In genomic region chr4:20266215-20267082, GRCh38 we compare ENCODE assay signal across 17 cellular contexts. TPM values are rescaled to one million over a fixed set of nuclear protein-coding genes. Genes with fewer than 3 reads are reported as not detected.
DNase-seq lines count a peak whose midpoint lies in the region; ATAC-seq and TF ChIP-seq lines count a peak whose summit lies in the region.
"Had no signal": no experiment of that assay in that cellular context is flagged by ENCODE, and none has a peak within 500 bp of the region (broad histone marks: within the 10 kb centered on the region; RNA-seq: fewer than 3 reads in every experiment).

No MANE protein-coding gene starts in this region.

- H3F3A ChIP-seq in neural progenitor cell (ENCODE audit: low read depth): no peaks in the 10 kb centered on the region

- H3K4me3 ChIP-seq in AG10803 (ENCODE audit: low read length): no peak overlapping the region
- no peak overlapping the region for H3K4me3 ChIP-seq in fibroblast of lung (replicated peaks in 1 of 4; ENCODE audit: control extremely low read depth in 1 of 4, insufficient read depth in 1 of 4, low read depth in 3 of 4, low read length in 4 of 4)
- H3K4me3 ChIP-seq in neural progenitor cell: no peak overlapping the region
- H3K4me3 ChIP-seq: A549, GM12878, PC-9 had no signal

- H3K9ac ChIP-seq in fibroblast of lung (ENCODE audit: insufficient read depth, low read length) (no peak overlapping the region), neural progenitor cell (no peak overlapping the region)

- no peaks in the 10 kb centered on the region for H3K9me3 ChIP-seq in fibroblast of lung (ENCODE audit: control insufficient read depth, insufficient read depth, low read depth, low read length)
- H3K9me3 ChIP-seq in neural progenitor cell (ENCODE audit: low read depth): no peaks in the 10 kb centered on the region
- H3K9me3 ChIP-seq: A549 had no signal

- H4K20me1 ChIP-seq in fibroblast of lung (ENCODE audit: control insufficient read depth, extremely low read depth, insufficient read depth, low read length) (no peaks in the 10 kb centered on the region), neural progenitor cell (ENCODE audit: low read depth) (no peaks in the 10 kb centered on the region)

- H3K4me1 ChIP-seq in fibroblast of lung (ENCODE audit: control insufficient read depth, extremely low read depth, insufficient read depth, low read length) (no peaks in the 10 kb centered on the region), neural progenitor cell (peaks cover 17% of the 10 kb centered on the region)
- H3K4me1 ChIP-seq: A549 had no signal

- H3K4me2 ChIP-seq in fibroblast of lung (ENCODE audit: extremely low read depth, insufficient read depth, low read length) (no peak overlapping the region), neural progenitor cell (no peak overlapping the region)
- H3K4me2 ChIP-seq: A549, PC-9 had no signal

- H3K36me3 Mint-ChIP-seq in WTC11: no peaks in the 10 kb centered on the region
- H3K36me3 Mint-ChIP-seq in neural progenitor cell: peaks cover 22% of the 10 kb centered on the region
- peaks cover 18% of the 10 kb centered on the region for H3K36me3 Mint-ChIP-seq in mesothelial cell of epicardium
- H3K36me3 Mint-ChIP-seq: CD8-positive, alpha-beta memory T cell had no signal

- H3K27me3 Mint-ChIP-seq in WTC11 (ENCODE audit: low read depth) (no peaks in the 10 kb centered on the region), neural progenitor cell (ENCODE audit: insufficient read depth, low read depth) (no peaks in the 10 kb centered on the region), mesothelial cell of epicardium (ENCODE audit: low read depth) (no peaks in the 10 kb centered on the region)
- H3K27me3 Mint-ChIP-seq: activated B cell treated with CpG ODN at 0.5 μM for 24 hours; CD8-positive, alpha-beta memory T cell had no signal

- H3K79me2 ChIP-seq in fibroblast of lung (ENCODE audit: control insufficient read depth, insufficient read depth, low read length) (no peaks in the 10 kb centered on the region), neural progenitor cell (ENCODE audit: low read depth) (no peaks in the 10 kb centered on the region)

- H3K4me1 Mint-ChIP-seq in WTC11 (peaks cover 2% of the 10 kb centered on the region), neural progenitor cell (peaks cover 26% of the 10 kb centered on the region), mesothelial cell of epicardium (peaks cover 26% of the 10 kb centered on the region)
- H3K4me1 Mint-ChIP-seq: activated B cell treated with CpG ODN at 0.5 μM for 24 hours; CD8-positive, alpha-beta memory T cell had no signal

- H2AFZ ChIP-seq in fibroblast of lung (ENCODE audit: low read length) (no peak overlapping the region), neural progenitor cell (replicated peaks) (peak overlapping the region; percentile 59)
- H2AFZ ChIP-seq: PC-9 had no signal

- peak; percentile 18; the same call in 1 of the 2 replicates for ATAC-seq in WTC11
- ATAC-seq: A549, GM12878, HCT116 had no signal

- H3K27ac ChIP-seq in fibroblast of lung (ENCODE audit: insufficient read depth, low read length): no peak overlapping the region
- no peak overlapping the region for H3K27ac ChIP-seq in neural progenitor cell
- H3K27ac ChIP-seq: A549, PC-9 had no signal

- CTCF ChIA-PET in WTC11 (lab: Charles Lee): interaction anchor here (1.2 kb wide), 1 partner anchor 8 kb away, joined by 3 read pairs; no protein-coding TSS in a partner anchor

- H3K9me3 Mint-ChIP-seq in WTC11 (no peaks in the 10 kb centered on the region), neural progenitor cell (no peaks in the 10 kb centered on the region), mesothelial cell of epicardium (no peaks in the 10 kb centered on the region)
- H3K9me3 Mint-ChIP-seq: activated B cell treated with CpG ODN at 0.5 μM for 24 hours had no signal

- H3K36me3 ChIP-seq in fibroblast of lung (ENCODE audit: control insufficient read depth, insufficient read depth, low read length) (no peaks in the 10 kb centered on the region), neural progenitor cell (no peaks in the 10 kb centered on the region)

- H3K27ac Mint-ChIP-seq in WTC11: no peak overlapping the region; the same call in 1 of the 2 replicates
- peak overlapping the region; percentile 44 for H3K27ac Mint-ChIP-seq in neural progenitor cell
- H3K27ac Mint-ChIP-seq in mesothelial cell of epicardium: no peak overlapping the region
- H3K27ac Mint-ChIP-seq: activated B cell treated with CpG ODN at 0.5 μM for 24 hours; CD8-positive, alpha-beta memory T cell had no signal

- DNase-seq in AG10803 (ENCODE audit: low read depth) (peak; percentile 86), WTC11 (ENCODE audit: low spot score) (no peak), fibroblast of lung (ENCODE audit: low read depth in 2 of 2) (peak; percentile 61 to 85), neural progenitor cell (ENCODE audit: low spot score) (no peak), NCI-H1436 treated with DMSO at 0.1 percent for 48 hours (lab: John Stamatoyannopoulos, UW) (no peak), NCI-H524 (lab: John Stamatoyannopoulos, UW) (no peak), mesothelial cell of epicardium (ENCODE audit: low spot score in 2 of 2, unreplicated experiment in 2 of 2) (no peak)
- no peak for DNase-seq in activated CD4-positive, alpha-beta T cell treated with anti-CD3 and anti-CD28 coated beads for 1 hour
- DNase-seq: activated B cell treated with CpG ODN at 0.5 μM for 24 hours; CD8-positive, alpha-beta memory T cell; kidney glomerular epithelial cell; NCI-H1417 treated with DMSO at 0.1 percent for 48 hours; PC-9 had no signal

- POLR2A ChIA-PET in WTC11 (lab: Charles Lee): no interaction called here

- TF ChIP-seq CTCF in AG10803 (conservative IDR thresholded peaks at IDR 0.05; ENCODE audit: low read length) (no peak), WTC11 (IDR thresholded peaks at IDR 0.05) (no peak), fibroblast of lung (conservative IDR thresholded peaks at IDR 0.05 in 1 of 2, IDR thresholded peaks at IDR 0.05 in 1 of 2; ENCODE audit: low read depth in 1 of 2, low read length in 2 of 2) (no peak), neural progenitor cell (IDR thresholded peaks at IDR 0.05) (no peak), mesothelial cell of epicardium (IDR thresholded peaks at IDR 0.05; ENCODE audit: unreplicated experiment) (no peak)

- no peaks in the 10 kb centered on the region for H3K27me3 ChIP-seq in fibroblast of lung (ENCODE audit: control insufficient read depth, insufficient read depth, low read length)
- H3K27me3 ChIP-seq in neural progenitor cell: no peaks in the 10 kb centered on the region

- H3K4me3 Mint-ChIP-seq in WTC11: no peak overlapping the region
- H3K4me3 Mint-ChIP-seq in neural progenitor cell: no peak overlapping the region
- H3K4me3 Mint-ChIP-seq in mesothelial cell of epicardium: no peak overlapping the region
- H3K4me3 Mint-ChIP-seq: activated B cell treated with CpG ODN at 0.5 μM for 24 hours; CD8-positive, alpha-beta memory T cell had no signal

TF ChIP-seq in WTC11, 78 proteins besides CTCF, POLR2A, EP300 and RAD21 (continues in another document):
- TF ChIP-seq GABPB1 (CRISPR knock-in tag; IDR thresholded peaks at IDR 0.05) (no peak), ZNF512 (CRISPR knock-in tag; IDR thresholded peaks at IDR 0.05; ENCODE audit: borderline replicate concordance) (no peak), ZNF317 (CRISPR knock-in tag; IDR thresholded peaks at IDR 0.05; ENCODE audit: borderline replicate concordance, low read depth) (no peak), TEAD1 (CRISPR knock-in tag; IDR thresholded peaks at IDR 0.05) (no peak), RORB (CRISPR knock-in tag; IDR thresholded peaks at IDR 0.05) (no peak), GTF2I (CRISPR knock-in tag; conservative IDR thresholded peaks at IDR 0.05) (no peak), ATF2 (CRISPR knock-in tag; IDR thresholded peaks at IDR 0.05; ENCODE audit: borderline replicate concordance, low read depth) (no peak), TP53 (CRISPR knock-in tag; IDR thresholded peaks at IDR 0.05) (no peak), FOXJ3 (CRISPR knock-in tag; IDR thresholded peaks at IDR 0.05; ENCODE audit: borderline replicate concordance) (no peak), OVOL2 (CRISPR knock-in tag; IDR thresholded peaks at IDR 0.05; ENCODE audit: borderline replicate concordance) (no peak), E2F5 (CRISPR knock-in tag; IDR thresholded peaks at IDR 0.05) (no peak)

RNA-seq across cellular contexts. Expression of gene SLIT2, which starts 14.7 kb away (rescaled TPM):
- 6.8 to 15.3 TPM (median 13.5 TPM) in 3 replicates for total RNA-seq in WTC11 (2021)
- 12.6 and 21.1 TPM in 2 replicates for total RNA-seq in fibroblast of lung
- 25.8 and 27.8 TPM in 2 replicates for polyA plus RNA-seq in fibroblast of lung
- 17.0 and 21.8 TPM in 2 replicates for polyA plus RNA-seq in fibroblast of lung (2012)
- polyA minus RNA-seq in fibroblast of lung (ENCODE audit: low replicate concordance): 23.5 and 23.8 TPM in 2 replicates
- total RNA-seq in neural progenitor cell (ENCODE audit: low replicate concordance): 1.2 and 3.0 TPM in 2 replicates
- 155 to 168 TPM (median 156 TPM) in 3 replicates for total RNA-seq in mesothelial cell of epicardium
- total RNA-seq: CD8-positive, alpha-beta memory T cell; NCI-H460 had no signal
- polyA plus RNA-seq: A549; CD8-positive, alpha-beta memory T cell had no signal

Comparison
In these comparisons a context has a peak if more than half of its experiments do, and no peak if none do; other contexts are left out.
1. DNase-seq: peak in AG10803 (single experiment) and fibroblast of lung (2 of 2); none in WTC11 (single experiment), neural progenitor cell (single experiment), NCI-H1436 treated with DMSO at 0.1 percent for 48 hours (single experiment), NCI-H524 (0 of 2), activated CD4-positive, alpha-beta T cell treated with anti-CD3 and anti-CD28 coated beads for 1 hour (single experiment) and mesothelial cell of epicardium (0 of 2).